25 cellular contexts compared by ENCODE assay signal in the genomic region with DNA sequence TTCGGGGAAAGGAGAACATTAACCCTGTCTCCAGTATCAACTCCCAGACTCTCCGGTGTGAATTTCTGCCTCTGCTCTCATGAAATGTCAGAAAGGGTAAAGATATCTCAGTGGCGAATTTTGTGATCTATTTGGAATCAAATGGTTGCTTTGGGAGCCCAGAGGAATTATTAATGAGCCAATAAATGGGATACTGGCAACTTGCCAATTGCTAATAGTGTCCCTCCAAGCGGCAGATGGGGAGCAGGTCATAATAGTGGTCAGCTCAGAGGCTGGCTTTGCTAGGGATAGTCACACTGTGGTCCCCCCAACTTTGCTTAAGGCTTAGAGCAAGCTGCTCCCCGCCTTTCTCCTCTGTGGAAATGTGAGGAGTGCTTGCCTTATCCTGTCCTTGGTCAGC.
"Had no signal": no experiment of that assay in that cellular context is flagged by ENCODE, and none has a peak within 500 bp of the region (broad histone marks: within the 10 kb centered on the region; RNA-seq: fewer than 3 reads in every experiment).

No MANE protein-coding gene starts in this region.

- H3K9me3 ChIP-seq: adrenal gland, body of pancreas, colonic mucosa, gastroesophageal sphincter, suprapubic skin had no signal

- H3K4me2 ChIP-seq: neural progenitor cell had no signal

- H3K4me3 ChIP-seq: adrenal gland, body of pancreas, colonic mucosa, gastroesophageal sphincter, heart left ventricle, neural progenitor cell, right atrium auricular region, suprapubic skin, tibial artery had no signal

- H3K27ac ChIP-seq: body of pancreas, colonic mucosa, neural progenitor cell, right atrium auricular region, suprapubic skin, tibial artery had no signal

- H3K4me1 ChIP-seq: adrenal gland, body of pancreas, colonic mucosa, suprapubic skin had no signal

- ATAC-seq: activated T-cell treated with anti-CD3 and anti-CD28 coated beads, Interleukin-2, amount 50 U/mL, for 4 hours; body of pancreas; gastroesophageal sphincter; heart left ventricle; naive thymus-derived CD8-positive, alpha-beta T cell; WTC11 had no signal

- H3K27me3 ChIP-seq: adrenal gland, body of pancreas, colonic mucosa, gastroesophageal sphincter, heart left ventricle, neural progenitor cell, right atrium auricular region, suprapubic skin, tibial artery had no signal

- H3K9ac ChIP-seq: neural progenitor cell had no signal

- H3K36me3 ChIP-seq: adrenal gland, colonic mucosa, gastroesophageal sphincter, heart left ventricle, neural progenitor cell, right atrium auricular region, suprapubic skin, tibial artery had no signal

- H2AFZ ChIP-seq: neural progenitor cell had no signal

- DNase-seq: activated CD4-positive, alpha-beta memory T cell treated with anti-CD3 and anti-CD28 coated beads, Interleukin-2, amount 10 ng/mL, durations not matched to agents 7 days and 5 days; activated CD4-positive, alpha-beta T cell treated with anti-CD3 and anti-CD28 coated beads for 1 hour; activated CD4-positive, alpha-beta T cell treated with anti-CD3 and anti-CD28 coated beads, Interleukin-2, amount 10 ng/mL, durations not matched to agents 7 days and 5 days; activated CD8-positive, alpha-beta memory T cell treated with anti-CD3 and anti-CD28 coated beads, Interleukin-2, amount 50 U/mL, for 48 hours; activated gamma-delta T cell treated with Interleukin-2 at 50 U/mL for 16 hours; activated T-cell treated with anti-CD3 and anti-CD28 coated beads, Interleukin-2, amount 50 U/mL, for 4 hours; adrenal gland; aorta; body of pancreas; colonic mucosa; effector memory CD4-positive, alpha-beta T cell; heart left ventricle; hypothalamus; immature natural killer cell; naive thymus-derived CD8-positive, alpha-beta T cell; stimulated activated CD4-positive, alpha-beta T cell treated with anti-CD3 and anti-CD28 coated beads, Interleukin-15, amount 100 ng/mL, for 24 hours; stimulated activated CD4-positive, alpha-beta T cell treated with anti-CD3 and anti-CD28 coated beads, Interleukin-2, amount 100 ng/mL, for 24 hours; stimulated activated naive CD4-positive, alpha-beta T cell; T-helper 9 cell; tibial artery had no signal
